ENCODE assay signal across 8 cellular contexts in genomic region chr5:72178910-72179815, GRCh38.
A peak's percentile ranks its signal among the peaks of the same experiment; 100 is the strongest.
DNase-seq lines count a peak whose midpoint lies in the region; ATAC-seq and TF ChIP-seq lines count a peak whose summit lies in the region.

No MANE protein-coding gene starts in this region.

- no peaks in the 10 kb centered on the region for H3K9me3 ChIP-seq in liver (ENCODE audit: control insufficient read depth in 4 of 4, low read length in 3 of 4)
- H3K9me3 ChIP-seq in right lobe of liver = no peaks in the 10 kb centered on the region
- H3K9me3 ChIP-seq in endodermal cell (ENCODE audit: control insufficient read depth, low read length) = no peaks in the 10 kb centered on the region
- no peaks in the 10 kb centered on the region for H3K9me3 ChIP-seq in muscle layer of duodenum (ENCODE audit: control insufficient read depth in 1 of 2, low read length in 2 of 2)
- H3K9me3 ChIP-seq in aorta (ENCODE audit: control insufficient read depth, low read length) = no peaks in the 10 kb centered on the region

- ATAC-seq in right lobe of liver = no peak
- ATAC-seq in aorta (ENCODE audit: low FRiP score) = peak; percentile 87
- no peak for ATAC-seq in HG02981 (IDR thresholded peaks at IDR 0.05; ENCODE audit: unreplicated experiment)
- no peak for ATAC-seq in HG03439 (IDR thresholded peaks at IDR 0.05; ENCODE audit: unreplicated experiment)
- ATAC-seq in activated naive CD4-positive, alpha-beta T cell treated with anti-CD3 and anti-CD28 coated beads, Interleukin-2, amount 50 U/mL, for 72 hours = no peak

- TF ChIP-seq POLR2A in right lobe of liver (IDR thresholded peaks at IDR 0.05) = no peak

- no peak overlapping the region for H3K4me3 ChIP-seq in liver (ENCODE audit: low read depth in 1 of 3, low read length in 3 of 3)
- H3K4me3 ChIP-seq in right lobe of liver = no peak overlapping the region
- H3K4me3 ChIP-seq in endodermal cell (ENCODE audit: low read length) = no peak overlapping the region
- H3K4me3 ChIP-seq in muscle layer of duodenum (ENCODE audit: low read depth in 1 of 2, low read length in 2 of 2) = peak overlapping the region; percentile 13 to 30
- H3K4me3 ChIP-seq in aorta (ENCODE audit: low read length in 2 of 2) = peak overlapping the region; percentile 45 to 62

- peaks cover 3% of the 10 kb centered on the region for H3K4me1 Mint-ChIP-seq in endodermal cell

- H3K9ac ChIP-seq in liver (ENCODE audit: low read depth in 1 of 2, low read length in 2 of 2) (no peak overlapping the region), endodermal cell (ENCODE audit: extremely low read depth, low read length, poor library complexity, severe bottlenecking) (no peak overlapping the region)

- TF ChIP-seq RAD21 in liver (IDR thresholded peaks at IDR 0.05) = no peak

- H3K4me3 Mint-ChIP-seq in endodermal cell = no peak overlapping the region

- H3K36me3 Mint-ChIP-seq in endodermal cell (ENCODE audit: low read depth) = peaks cover 30% of the 10 kb centered on the region
- no peaks in the 10 kb centered on the region for H3K36me3 Mint-ChIP-seq in activated naive CD4-positive, alpha-beta T cell treated with anti-CD3 and anti-CD28 coated beads, Interleukin-2, amount 50 U/mL, for 72 hours

- no peaks in the 10 kb centered on the region for H3K36me3 ChIP-seq in liver (ENCODE audit: control insufficient read depth in 4 of 4, insufficient read depth in 3 of 4, low read depth in 1 of 4, low read length in 3 of 4)
- no peaks in the 10 kb centered on the region for H3K36me3 ChIP-seq in right lobe of liver
- peaks cover 65% of the 10 kb centered on the region for H3K36me3 ChIP-seq in endodermal cell (ENCODE audit: control insufficient read depth, insufficient read depth, low read length)
- peaks cover 0 to 2% of the 10 kb centered on the region in 2 donors for H3K36me3 ChIP-seq in muscle layer of duodenum (ENCODE audit: control insufficient read depth in 1 of 2, insufficient read depth in 2 of 2, low read length in 2 of 2)
- peaks cover 0 to 1% of the 10 kb centered on the region in 2 donors for H3K36me3 ChIP-seq in aorta (ENCODE audit: control insufficient read depth in 1 of 2, insufficient read depth in 2 of 2, low read length in 1 of 2)

- no peak overlapping the region for H3K27ac ChIP-seq in liver (ENCODE audit: low read depth in 1 of 2, low read length in 2 of 2)
- H3K27ac ChIP-seq in right lobe of liver = no peak overlapping the region
- H3K27ac ChIP-seq in endodermal cell (ENCODE audit: low read depth, low read length) = peak overlapping the region; percentile 99
- peak overlapping the region; percentile 33 for H3K27ac ChIP-seq in muscle layer of duodenum (ENCODE audit: low read length)
- H3K27ac ChIP-seq in aorta (ENCODE audit: low read depth in 1 of 2, low read length in 2 of 2) = peak overlapping the region; percentile 95 to 98

- H3K4me1 ChIP-seq in liver (ENCODE audit: control insufficient read depth in 4 of 4, insufficient read depth in 4 of 4, low read length in 3 of 4) (no peaks in the 10 kb centered on the region), right lobe of liver (no peaks in the 10 kb centered on the region), endodermal cell (ENCODE audit: control insufficient read depth, insufficient read depth, low read length) (no peaks in the 10 kb centered on the region), muscle layer of duodenum (ENCODE audit: control insufficient read depth in 1 of 2, insufficient read depth in 2 of 2, low read length in 2 of 2) (no peaks in the 10 kb centered on the region), aorta (ENCODE audit: control insufficient read depth in 1 of 2, insufficient read depth in 2 of 2, low read length in 2 of 2) (peaks cover 4 to 6% of the 10 kb centered on the region in 2 donors)

- intact Hi-C loops in right lobe of liver (cut with DNase I) (no loop called here), aorta (cut with DNase I) (no loop called here)

- peak overlapping the region; percentile 74 for H3K27ac Mint-ChIP-seq in endodermal cell
- no peak overlapping the region for H3K27ac Mint-ChIP-seq in activated naive CD4-positive, alpha-beta T cell treated with anti-CD3 and anti-CD28 coated beads, Interleukin-2, amount 50 U/mL, for 72 hours

- 66% methylated on average over 29 of the region's 29 CpGs for whole genome bisulfite sequencing in liver
- WGBS in right lobe of liver (ENCODE audit: insufficient coverage, low coverage, low lambda C conversion rate, missing lambda C conversion rate) = 61% methylated on average over 21 of the region's 29 CpGs
- 68 to 83% methylated on average over 25 to 29 of the region's 29 CpGs for WGBS in endodermal cell (ENCODE audit: insufficient coverage in 1 of 2, insufficient read length in 1 of 2), 2 experiments
- 11 to 13% methylated on average over 29 of the region's 29 CpGs for WGBS in aorta, 2 donors

- H3K9me3 Mint-ChIP-seq in endodermal cell = no peaks in the 10 kb centered on the region
- H3K9me3 Mint-ChIP-seq in activated naive CD4-positive, alpha-beta T cell treated with anti-CD3 and anti-CD28 coated beads, Interleukin-2, amount 50 U/mL, for 72 hours = no peaks in the 10 kb centered on the region

- no peak for TF ChIP-seq CTCF in liver (IDR thresholded peaks at IDR 0.05; ENCODE audit: low read depth, low read length, missing input control)
- TF ChIP-seq CTCF in right lobe of liver (IDR thresholded peaks at IDR 0.05) = no peak
- TF ChIP-seq CTCF in endodermal cell (conservative IDR thresholded peaks at IDR 0.05) = no peak

- H3K27me3 ChIP-seq in liver (ENCODE audit: control insufficient read depth in 4 of 4, insufficient read depth in 4 of 4, low read length in 3 of 4) (peaks cover 0 to 7% (median 0%) of the 10 kb centered on the region in 4 donors), right lobe of liver (no peaks in the 10 kb centered on the region), endodermal cell (ENCODE audit: control insufficient read depth, insufficient read depth, low read length, poor library complexity, severe bottlenecking) (no peaks in the 10 kb centered on the region), muscle layer of duodenum (ENCODE audit: low read depth, low read length) (no peaks in the 10 kb centered on the region), aorta (ENCODE audit: control insufficient read depth in 1 of 2, insufficient read depth in 2 of 2, low read length in 1 of 2) (no peaks in the 10 kb centered on the region)

- DNase-seq in right lobe of liver = no peak
- DNase-seq in endodermal cell = peak; percentile 61
- peak; percentile 90 to 94 for DNase-seq in aorta
- no peak for DNase-seq in activated naive CD4-positive, alpha-beta T cell treated with anti-CD3 and anti-CD28 coated beads, Interleukin-2, amount 50 U/mL, for 72 hours (ENCODE audit: low spot score in 2 of 2)

- no peaks in the 10 kb centered on the region for H3K27me3 Mint-ChIP-seq in endodermal cell (ENCODE audit: insufficient read depth)

TF ChIP-seq in liver, 16 proteins besides CTCF, POLR2A, EP300 and RAD21:
- TF ChIP-seq HNF4A (conservative IDR thresholded peaks at IDR 0.05) (no peak), NR2F2 (IDR thresholded peaks at IDR 0.05) (peak; percentile 25)
TF ChIP-seq in liver: peak in this region for 1.

Comparison
In these comparisons a context has a peak if more than half of its experiments do, and no peak if none do; other contexts are left out.
1. H3K27ac ChIP-seq: peak in endodermal cell (single experiment), muscle layer of duodenum (single experiment) and aorta (2 of 2); none in liver (0 of 2) and right lobe of liver (0 of 3).
2. H3K4me3 ChIP-seq: peak in muscle layer of duodenum (2 of 2) and aorta (2 of 2); none in liver (0 of 3), right lobe of liver (0 of 3) and endodermal cell (single experiment).
3. DNase-seq: peak in endodermal cell (single experiment) and aorta (2 of 2); none in right lobe of liver (0 of 3) and activated naive CD4-positive, alpha-beta T cell treated with anti-CD3 and anti-CD28 coated beads, Interleukin-2, amount 50 U/mL, for 72 hours (0 of 2).